16 cellular contexts compared by ENCODE assay signal in genomic region chr16:85619089-85619850, GRCh38.
"Had no signal": no experiment of that assay in that cellular context is flagged by ENCODE, and none has a peak within 500 bp of the region (broad histone marks: within the 10 kb centered on the region; RNA-seq: fewer than 3 reads in every experiment).

No MANE protein-coding gene starts in this region.

- H3K9ac ChIP-seq: parathyroid adenoma had no signal

- H3K36me3 ChIP-seq: neutrophil had no signal

- H3K27ac ChIP-seq: ascending aorta, dorsolateral prefrontal cortex, neutrophil, parathyroid adenoma, tibial nerve had no signal

- H3K4me3 ChIP-seq: ascending aorta, dorsolateral prefrontal cortex, tibial nerve had no signal

- FAIRE-seq: endometrium, islet of Langerhans had no signal

- H3K27me3 ChIP-seq: ascending aorta, dorsolateral prefrontal cortex, tibial nerve had no signal

- H2AFZ ChIP-seq: parathyroid adenoma had no signal

- DNase-seq: activated CD4-positive, alpha-beta memory T cell treated with anti-CD3 and anti-CD28 coated beads for 36 hours; activated CD4-positive, alpha-beta T cell treated with anti-CD3 and anti-CD28 coated beads for 1 hour; activated CD8-positive, alpha-beta memory T cell treated with anti-CD3 and anti-CD28 coated beads, Interleukin-2, amount 10 ng/mL, durations not matched to agents 7 days and 5 days; activated naive CD4-positive, alpha-beta T cell treated with anti-CD3 and anti-CD28 coated beads, Interleukin-2, amount 10 ng/mL, durations not matched to agents 7 days and 5 days; activated T-cell treated with anti-CD3 and anti-CD28 coated beads, Interleukin-2, amount 50 U/mL, for 1 hour; dorsolateral prefrontal cortex; stimulated activated CD4-positive, alpha-beta T cell treated with anti-CD3 and anti-CD28 coated beads, Interleukin-15, amount 100 ng/mL, for 24 hours; stimulated activated CD4-positive, alpha-beta T cell treated with anti-CD3 and anti-CD28 coated beads, Interleukin-4, amount 100 ng/mL, for 1 hour; stimulated activated naive B cell treated with anti-CD40 and anti-IgM and Interleukin-4, amounts not matched to agents 10 μg/mL and 1 μg/mL and 100 μg/mL, for 72 hours; T1000 had no signal

- H3K9me3 ChIP-seq: ascending aorta, neutrophil, tibial nerve had no signal
